1 cellular context compared by ENCODE assay signal in genomic region chr20:37417857-37418501, GRCh38.
TF ChIP-seq lines count a peak whose summit lies in the region.

No MANE protein-coding gene starts in this region.

TF ChIP-seq in H1, 55 proteins besides CTCF, POLR2A, EP300 and RAD21 (continued from another document):
- TF ChIP-seq ASH2L (IDR thresholded peaks at IDR 0.05; ENCODE audit: low read length) = no peak
- TF ChIP-seq ZNF274 (IDR thresholded peaks at IDR 0.05; ENCODE audit: borderline replicate concordance, extremely low read depth, low read length) = no peak
- no peak for TF ChIP-seq BRCA1 (IDR thresholded peaks at IDR 0.05; ENCODE audit: low read depth, low read length)
- no peak for TF ChIP-seq RBBP5 (IDR thresholded peaks at IDR 0.05; ENCODE audit: borderline replicate concordance, low read depth, low read length)
- no peak for TF ChIP-seq MAFK (IDR thresholded peaks at IDR 0.05; ENCODE audit: low read depth, low read length)
- TF ChIP-seq SIRT6 (IDR thresholded peaks at IDR 0.05; ENCODE audit: low read length) = no peak
- TF ChIP-seq CHD1 (IDR thresholded peaks at IDR 0.05; ENCODE audit: low read depth, low read length) = no peak
- no peak for TF ChIP-seq SIN3A (conservative IDR thresholded peaks at IDR 0.05 in 1 of 2, IDR thresholded peaks at IDR 0.05 in 1 of 2; ENCODE audit: low read depth in 1 of 2, low read length in 2 of 2)
- TF ChIP-seq RFX5 (IDR thresholded peaks at IDR 0.05; ENCODE audit: borderline replicate concordance, low read depth, low read length) = no peak
- no peak for TF ChIP-seq JUN (IDR thresholded peaks at IDR 0.05; ENCODE audit: low read depth, low read length)
- no peak for TF ChIP-seq BCL11A (IDR thresholded peaks at IDR 0.05; ENCODE audit: low read depth in 2 of 2, low read length in 2 of 2)
- no peak for TF ChIP-seq ATF2 (IDR thresholded peaks at IDR 0.05; ENCODE audit: low read length)
- no peak for TF ChIP-seq HDAC2 (IDR thresholded peaks at IDR 0.05; ENCODE audit: borderline replicate concordance in 1 of 2, low read depth in 2 of 2, low read length in 2 of 2)
TF ChIP-seq in H1: peak in this region for 0.
